Comparison of ENCODE assay signal across 9 cellular contexts in the genomic region with DNA sequence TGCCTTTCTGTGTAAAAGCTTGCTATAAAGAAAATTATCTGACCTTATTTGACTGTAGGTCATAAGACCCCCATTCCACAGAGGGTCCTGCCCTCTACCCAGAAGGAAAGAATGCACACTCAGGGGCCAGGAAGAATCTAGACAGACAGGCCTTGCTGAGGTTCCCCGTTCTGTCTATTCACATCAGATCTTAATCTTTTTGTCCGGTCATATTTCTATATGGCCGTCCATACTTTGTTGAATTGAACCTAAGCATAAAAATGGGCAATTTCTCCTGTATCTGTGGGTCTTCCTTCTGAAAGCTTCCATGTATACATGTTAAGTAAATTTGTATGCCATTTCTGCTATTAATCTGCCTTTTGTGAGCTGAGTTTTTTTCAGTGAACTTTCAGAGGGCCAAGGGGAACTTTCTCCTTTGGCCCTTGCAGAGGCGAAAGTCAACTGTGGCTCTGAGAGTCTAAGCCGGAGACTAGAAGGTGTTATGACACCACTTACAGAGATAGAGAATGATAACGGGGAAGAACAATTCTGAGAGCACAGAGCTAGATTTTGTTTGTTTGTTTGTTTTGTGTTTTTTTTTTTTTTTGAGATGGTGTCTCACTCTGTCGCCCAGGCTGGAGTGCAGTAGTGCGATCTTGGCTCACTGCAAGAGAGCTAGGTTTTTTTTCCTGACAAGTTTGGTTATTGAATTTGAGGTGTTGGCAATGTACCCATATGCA. TPM values are rescaled to one million over a fixed set of nuclear protein-coding genes. Genes with fewer than 3 reads are reported as not detected.
"Had no signal": no experiment of that assay in that cellular context is flagged by ENCODE, and none has a peak within 500 bp of the region (broad histone marks: within the 10 kb centered on the region; RNA-seq: fewer than 3 reads in every experiment).

No MANE protein-coding gene starts in this region.

- H3K4me1 ChIP-seq: HAP-1 had no signal

- H3K36me3 ChIP-seq: HAP-1 had no signal

- H3K9ac ChIP-seq: GM23248 had no signal

- H2AFZ ChIP-seq: GM23248 had no signal

- H3K9me3 ChIP-seq: HAP-1 had no signal

- H3K36me3 Mint-ChIP-seq: IgD-negative memory B cell had no signal

- H3K27ac Mint-ChIP-seq: HFFc6, IgD-negative memory B cell had no signal

- H3K27ac ChIP-seq: GM23248, HL-60 had no signal

- FAIRE-seq: HepG2 had no signal

- ATAC-seq: HCT116, HepG2 had no signal

- DNase-seq: GM23248, GOT3, H7, HFFc6 had no signal

- H3K4me3 Mint-ChIP-seq: HFFc6, IgD-negative memory B cell had no signal

- H3K4me3 ChIP-seq: GM23248, HAP-1 had no signal

- H3K27me3 Mint-ChIP-seq: IgD-negative memory B cell had no signal

RNA-seq across cellular contexts. Expression of gene PRKAR2B, which starts 11.6 kb away (rescaled TPM):
- total RNA-seq: HepG2 had no signal
- polyA plus RNA-seq: HepG2 had no signal
